In the genomic region with DNA sequence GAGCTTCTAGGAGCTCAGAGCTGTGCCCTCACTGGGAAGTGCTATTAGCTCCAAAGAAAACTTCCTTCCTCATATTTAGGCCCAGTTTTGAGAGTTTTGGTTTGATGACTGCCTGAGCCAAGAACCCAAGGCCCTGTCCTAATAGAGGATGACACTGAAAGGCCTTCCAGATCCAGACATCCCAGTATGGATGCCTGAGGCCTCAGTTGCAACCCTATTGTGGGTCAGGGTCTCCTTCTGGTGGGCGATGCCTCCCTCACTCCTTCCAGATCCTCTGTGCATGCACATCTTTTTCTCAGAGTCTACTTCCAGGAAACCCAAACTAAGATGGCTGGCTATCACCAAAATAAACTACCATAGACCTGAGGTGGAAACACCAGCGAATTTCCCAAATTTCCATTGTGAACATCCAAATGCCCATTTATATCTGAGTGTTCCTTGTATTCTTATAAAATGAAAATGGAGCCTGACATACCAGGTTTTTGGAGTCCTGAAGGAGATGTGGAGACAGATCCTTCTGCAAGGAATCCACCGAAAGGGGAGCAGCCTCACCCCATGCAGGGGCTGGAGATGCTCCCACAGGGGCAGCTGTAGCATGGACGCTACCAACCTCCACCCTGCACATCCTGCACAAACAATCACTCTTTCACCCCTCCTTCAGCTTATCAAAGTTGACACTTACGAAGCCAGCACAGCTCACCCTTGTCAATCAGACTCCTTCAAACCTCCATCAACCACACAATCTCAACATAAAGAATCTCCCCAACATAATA, we compare ENCODE assay signal across 20 cellular contexts.
DNase-seq lines count a peak whose midpoint lies in the region; ATAC-seq and TF ChIP-seq lines count a peak whose summit lies in the region.
"Had no signal": no experiment of that assay in that cellular context is flagged by ENCODE, and none has a peak within 500 bp of the region (broad histone marks: within the 10 kb centered on the region; RNA-seq: fewer than 3 reads in every experiment).

No MANE protein-coding gene starts in this region.

- no peak for TF ChIP-seq EP300 in upper lobe of left lung (IDR thresholded peaks at IDR 0.05)

- H3K27me3 ChIP-seq in right atrium auricular region, result no peaks in the 10 kb centered on the region
- peaks cover 0 to 28% (median 3%) of the 10 kb centered on the region in 7 donors for H3K27me3 ChIP-seq in heart right ventricle
- no peaks in the 10 kb centered on the region for H3K27me3 ChIP-seq in upper lobe of left lung
- H3K27me3 ChIP-seq: MG63, SJCRH30 had no signal

- H3K9me3 ChIP-seq in right atrium auricular region (no peaks in the 10 kb centered on the region), heart right ventricle (no peaks in the 10 kb centered on the region), T-helper 17 cell (ENCODE audit: control insufficient read depth, low read length, poor library complexity, severe bottlenecking) (no peaks in the 10 kb centered on the region), upper lobe of left lung (no peaks in the 10 kb centered on the region)
- H3K9me3 ChIP-seq: MG63, SJCRH30 had no signal

- H3K27ac Mint-ChIP-seq in T-helper 17 cell, result peak overlapping the region; percentile 32

- DNase-seq in right atrium auricular region (ENCODE audit: low spot score) (peak; percentile 13), heart right ventricle (no peak), T-helper 17 cell (no peak), mesenteric fat pad (ENCODE audit: low spot score) (peak; percentile 12), upper lobe of left lung (no peak), posterior cingulate gyrus (no peak)
- DNase-seq: ACHN; C1 segment of cervical spinal cord; Calu3; CD8-positive, alpha-beta memory T cell; DMS153; GDM1; MG63; NCI-H1417; NCI-H187; NCI-H446; NCI-H526; OCI-M1; SJCRH30 had no signal

- intact Hi-C loops in heart right ventricle (cut with DNase I) (loop anchor here in 3 of 10 donors (2.0 to 5.0 kb wide), 3 partner anchors 59 to 62 kb away; no protein-coding TSS in a partner anchor), posterior cingulate gyrus (cut with DNase I) (no loop called here)

- no peak overlapping the region for H3K4me3 Mint-ChIP-seq in T-helper 17 cell
- H3K4me3 Mint-ChIP-seq: CD8-positive, alpha-beta memory T cell had no signal

- H3K4me1 Mint-ChIP-seq in T-helper 17 cell, result no peaks in the 10 kb centered on the region

- ATAC-seq in heart right ventricle (no peak), T-helper 17 cell (no peak), upper lobe of left lung (ENCODE audit: low FRiP score in 2 of 2) (no peak), GM19397 (IDR thresholded peaks at IDR 0.05; ENCODE audit: unreplicated experiment) (no peak)

- H3K36me3 ChIP-seq in right atrium auricular region (no peaks in the 10 kb centered on the region), heart right ventricle (no peaks in the 10 kb centered on the region), upper lobe of left lung (no peaks in the 10 kb centered on the region)
- H3K36me3 ChIP-seq: MG63, SJCRH30 had no signal

- H3K4me1 ChIP-seq in right atrium auricular region (no peaks in the 10 kb centered on the region), heart right ventricle (no peaks in the 10 kb centered on the region), upper lobe of left lung (peaks cover 0 to 2% (median 0%) of the 10 kb centered on the region in 4 donors)
- H3K4me1 ChIP-seq: SJCRH30 had no signal

- H3K27ac ChIP-seq in right atrium auricular region (no peak overlapping the region), heart right ventricle (no peak overlapping the region), upper lobe of left lung (no peak overlapping the region)
- H3K27ac ChIP-seq: SJCRH30 had no signal

- H3K4me3 ChIP-seq in right atrium auricular region (no peak overlapping the region), heart right ventricle (no peak overlapping the region), upper lobe of left lung (no peak overlapping the region)
- H3K4me3 ChIP-seq: MG63, SJCRH30 had no signal

- 67 to 85% methylated on average over 5 of the region's 5 CpGs for WGBS in heart right ventricle, 2 donors
- 85 to 86% methylated on average over 4 to 5 of the region's 5 CpGs for WGBS in upper lobe of left lung, 2 donors

- TF ChIP-seq CTCF in right atrium auricular region (IDR thresholded peaks at IDR 0.05), result no peak
- TF ChIP-seq CTCF in heart right ventricle (IDR thresholded peaks at IDR 0.05), result no peak
- TF ChIP-seq CTCF in upper lobe of left lung (IDR thresholded peaks at IDR 0.05), result no peak

- no peaks in the 10 kb centered on the region for H3K36me3 Mint-ChIP-seq in T-helper 17 cell (ENCODE audit: low read depth)
- H3K36me3 Mint-ChIP-seq: CD8-positive, alpha-beta memory T cell had no signal

- H3K27me3 Mint-ChIP-seq in T-helper 17 cell, result peaks cover 10% of the 10 kb centered on the region

- no peak for TF ChIP-seq POLR2A in upper lobe of left lung (IDR thresholded peaks at IDR 0.05)

Comparison
In these comparisons a context has a peak if more than half of its experiments do, and no peak if none do; other contexts are left out.
1. DNase-seq: peak in right atrium auricular region (single experiment) and mesenteric fat pad (single experiment); none in heart right ventricle (0 of 2), T-helper 17 cell (0 of 3), upper lobe of left lung (0 of 2) and posterior cingulate gyrus (0 of 10).